14 cellular contexts compared by ENCODE assay signal in genomic region chr16:47045023-47045422, GRCh38.
A peak's percentile ranks its signal among the peaks of the same experiment; 100 is the strongest.
DNase-seq lines count a peak whose midpoint lies in the region; ATAC-seq, FAIRE-seq and TF ChIP-seq lines count a peak whose summit lies in the region.
"Had no signal": no experiment of that assay in that cellular context is flagged by ENCODE, and none has a peak within 500 bp of the region (broad histone marks: within the 10 kb centered on the region; RNA-seq: fewer than 3 reads in every experiment).

No MANE protein-coding gene starts in this region.

- H2AK5ac ChIP-seq in trophoblast cell (ENCODE audit: low read length), result no peak overlapping the region

- H2AFZ ChIP-seq in GM12878 (ENCODE audit: control insufficient read depth, low read depth, low read length) (peak overlapping the region; percentile 5; the same call in 1 of the 2 replicates), trophoblast cell (ENCODE audit: insufficient read depth, low read length, poor library complexity) (no peak overlapping the region)

- in situ Hi-C loops in KBM-7 (cut with MboI; ENCODE audit: low pct_unique_long_range_greater_than_20kb, low sequenced_read_pairs), result no loop called here
- in situ Hi-C loops in GM12878 (cut with MboI), result no loop called here

- TF ChIP-seq EP300 in GM12878 (IDR thresholded peaks at IDR 0.05; ENCODE audit: borderline replicate concordance in 1 of 2, control insufficient read depth in 1 of 2, low read depth in 2 of 2, low read length in 2 of 2), result no peak

- H3K9ac ChIP-seq in BLaER1 treated with 17β-estradiol and CSF1 and Interleukin-3, amounts not matched to agents 10 nM and 100 nM, result no peak overlapping the region
- H3K9ac ChIP-seq in GM12878 (ENCODE audit: control insufficient read depth, insufficient read depth, low read length), result no peak overlapping the region
- no peak overlapping the region for H3K9ac ChIP-seq in trophoblast cell (ENCODE audit: low read length)

- DNase-seq in KBM-7 (peak; percentile 68), GM12878 (ENCODE audit: low read depth, low spot score) (no peak), left kidney (ENCODE audit: low read depth, low spot score) (peak; percentile 73), T-helper 1 cell (no peak), trophoblast cell (no peak), mesothelial cell of epicardium (ENCODE audit: low spot score in 2 of 2, unreplicated experiment in 2 of 2) (no peak)
- DNase-seq in activated naive CD4-positive, alpha-beta T cell treated with anti-CD3 and anti-CD28 coated beads, Interleukin-2, amount 50 U/mL, for 72 hours (ENCODE audit: low spot score in 2 of 2), result no peak
- DNase-seq: CD4-positive, alpha-beta T cell; H9; stimulated activated naive CD4-positive, alpha-beta T cell had no signal

- no peak overlapping the region for H3K27ac ChIP-seq in BLaER1 treated with 17β-estradiol and CSF1 and Interleukin-3, amounts not matched to agents 10 nM and 100 nM
- H3K27ac ChIP-seq in GM12878 (ENCODE audit: control insufficient read depth, insufficient read depth) (no peak overlapping the region), trophoblast cell (ENCODE audit: low read depth, low read length) (no peak overlapping the region)
- H3K27ac ChIP-seq: esophagus muscularis mucosa had no signal

- BruUV-seq in GM12878 (replicated peaks; lab: Mats Ljungman, UMichigan), result no TSS peak

- no peak for FAIRE-seq in GM12878 (lab: Jason Lieb, UNC)
- FAIRE-seq: islet of Langerhans had no signal

- CTCF ChIA-PET in GM12878 (lab: Yijun Ruan, JAX), result interaction anchor here (1.0 to 9.6 kb wide), 2 partner anchors 64 to 98 kb away, joined by 3 to 162 read pairs; partner anchors contain the start of gene NETO2

- WGBS in GM12878 (ENCODE audit: insufficient coverage, insufficient replicate concordance, low lambda C conversion rate, missing lambda C conversion rate), result 58% methylated on average over 8 of the region's 8 CpGs
- no CpG with 5 or more reads among the region's 8 CpGs for WGBS in trophoblast cell (ENCODE audit: extremely low coverage, insufficient coverage, insufficient read length)

- RAD21 ChIA-PET in GM12878 (lab: Charles Lee; ENCODE audit: unreplicated experiment), result interaction anchor here (2.1 kb wide), 1 partner anchor 97 kb away, joined by 11 read pairs; no protein-coding TSS in a partner anchor

- H3K4me3 Mint-ChIP-seq in mesothelial cell of epicardium, result no peak overlapping the region
- H3K4me3 Mint-ChIP-seq: CD4-positive, alpha-beta T cell; H9; neural crest cell had no signal

- TF ChIP-seq RAD21 in GM12878 (IDR thresholded peaks at IDR 0.05; ENCODE audit: insufficient read depth, low read depth, low read length), result no peak

- no peak overlapping the region for H3K18ac ChIP-seq in trophoblast cell (ENCODE audit: low read length)

- no peaks in the 10 kb centered on the region for H3K36me3 Mint-ChIP-seq in activated naive CD4-positive, alpha-beta T cell treated with anti-CD3 and anti-CD28 coated beads, Interleukin-2, amount 50 U/mL, for 72 hours
- no peaks in the 10 kb centered on the region for H3K36me3 Mint-ChIP-seq in mesothelial cell of epicardium

- SMC1A ChIA-PET in GM12878 (lab: Charles Lee; ENCODE audit: uncharacterized antibody, unreplicated experiment), result interaction anchor here (1.9 kb wide), 2 partner anchors 30 to 92 kb away, joined by 4 to 6 read pairs; no protein-coding TSS in a partner anchor

- H3K27ac Mint-ChIP-seq in activated naive CD4-positive, alpha-beta T cell treated with anti-CD3 and anti-CD28 coated beads, Interleukin-2, amount 50 U/mL, for 72 hours, result no peak overlapping the region
- H3K27ac Mint-ChIP-seq in mesothelial cell of epicardium, result no peak overlapping the region
- H3K27ac Mint-ChIP-seq: CD4-positive, alpha-beta T cell; H9 had no signal

- no peak for TF ChIP-seq POLR2A in GM12878 (IDR thresholded peaks at IDR 0.05; ENCODE audit: low read depth, low read length)

- H3K27me3 ChIP-seq in BLaER1 treated with 17β-estradiol and CSF1 and Interleukin-3, amounts not matched to agents 10 nM and 100 nM, result no peaks in the 10 kb centered on the region
- no peaks in the 10 kb centered on the region for H3K27me3 ChIP-seq in GM12878 (replicated peaks in 1 of 2; ENCODE audit: control insufficient read depth in 2 of 2, insufficient read depth in 2 of 2, low read length in 1 of 2)
- H3K27me3 ChIP-seq in trophoblast cell (ENCODE audit: insufficient read depth, low read length), result no peaks in the 10 kb centered on the region

- peaks cover 1% of the 10 kb centered on the region for H3K4me1 Mint-ChIP-seq in mesothelial cell of epicardium

- no peak overlapping the region for H2BK120ac ChIP-seq in trophoblast cell (ENCODE audit: insufficient read depth, low read length, poor library complexity)

- no peaks in the 10 kb centered on the region for H3K36me3 ChIP-seq in BLaER1 treated with 17β-estradiol and CSF1 and Interleukin-3, amounts not matched to agents 10 nM and 100 nM
- no peaks in the 10 kb centered on the region for H3K36me3 ChIP-seq in GM12878 (ENCODE audit: control insufficient read depth in 2 of 2, insufficient read depth in 2 of 2, low read length in 1 of 2)
- H3K36me3 ChIP-seq in trophoblast cell (ENCODE audit: control insufficient read depth in 1 of 2, insufficient read depth in 2 of 2, low read length in 2 of 2), result no peaks in the 10 kb centered on the region
- H3K36me3 ChIP-seq: esophagus muscularis mucosa had no signal

- intact Hi-C loops in GM12878 (cut with micrococcal nuclease; ENCODE audit: unreplicated experiment), result no loop called here

- H4K8ac ChIP-seq in trophoblast cell (ENCODE audit: low read depth, low read length), result no peak overlapping the region

- no peak overlapping the region for H4K12ac ChIP-seq in trophoblast cell (ENCODE audit: low read depth, low read length)

- peaks cover 1% of the 10 kb centered on the region for H3K27me3 Mint-ChIP-seq in mesothelial cell of epicardium (ENCODE audit: low read depth)
- H3K27me3 Mint-ChIP-seq: CD4-positive, alpha-beta T cell had no signal

- H3K79me2 ChIP-seq in GM12878 (ENCODE audit: control insufficient read depth, insufficient read depth, low read length) (no peaks in the 10 kb centered on the region), trophoblast cell (ENCODE audit: control insufficient read depth, insufficient read depth, low read length, poor library complexity) (no peaks in the 10 kb centered on the region)

- no peaks in the 10 kb centered on the region for H3K9me3 Mint-ChIP-seq in activated naive CD4-positive, alpha-beta T cell treated with anti-CD3 and anti-CD28 coated beads, Interleukin-2, amount 50 U/mL, for 72 hours
- no peaks in the 10 kb centered on the region for H3K9me3 Mint-ChIP-seq in mesothelial cell of epicardium
- H3K9me3 Mint-ChIP-seq: CD4-positive, alpha-beta T cell; H9; neural crest cell had no signal

- peak overlapping the region; percentile 13 to 53 (median 43); a peak in 19 of 22 replicates for H3K4me2 ChIP-seq in BLaER1 treated with 17β-estradiol and CSF1 and Interleukin-3, amounts not matched to agents 10 nM and 100 nM
- H3K4me2 ChIP-seq in GM12878 (ENCODE audit: control insufficient read depth, insufficient read depth), result no peak overlapping the region
- no peak overlapping the region for H3K4me2 ChIP-seq in trophoblast cell (ENCODE audit: low read length)

- no peak overlapping the region for H3K14ac ChIP-seq in trophoblast cell (ENCODE audit: low read length)

- H3K4ac ChIP-seq in trophoblast cell (ENCODE audit: low read depth, low read length), result no peak overlapping the region

- no peaks in the 10 kb centered on the region for H3K79me1 ChIP-seq in trophoblast cell (ENCODE audit: low read length)

- no peak overlapping the region for H4K91ac ChIP-seq in trophoblast cell (ENCODE audit: low read depth, low read length)

- no peak overlapping the region for H3K4me3 ChIP-seq in BLaER1 treated with 17β-estradiol and CSF1 and Interleukin-3, amounts not matched to agents 10 nM and 100 nM
- no peak overlapping the region for H3K4me3 ChIP-seq in GM12878
- H3K4me3 ChIP-seq in trophoblast cell (ENCODE audit: low read depth, low read length), result no peak overlapping the region
- H3K4me3 ChIP-seq: esophagus muscularis mucosa had no signal

- peaks cover 12 to 38% (median 27%) of the 10 kb centered on the region in 10 experiments; a peak in 19 of 20 replicates for H3K4me1 ChIP-seq in BLaER1 treated with 17β-estradiol and CSF1 and Interleukin-3, amounts not matched to agents 10 nM and 100 nM
- H3K4me1 ChIP-seq in GM12878 (ENCODE audit: control insufficient read depth, insufficient read depth, low read length), result peaks cover 22% of the 10 kb centered on the region
- no peaks in the 10 kb centered on the region for H3K4me1 ChIP-seq in trophoblast cell (ENCODE audit: control insufficient read depth in 1 of 2, insufficient read depth in 2 of 2, low read length in 2 of 2)
- H3K4me1 ChIP-seq: esophagus muscularis mucosa had no signal

- H3K9me3 ChIP-seq in BLaER1 treated with 17β-estradiol and CSF1 and Interleukin-3, amounts not matched to agents 10 nM and 100 nM (replicated peaks in 1 of 11), result no peaks in the 10 kb centered on the region
- no peaks in the 10 kb centered on the region for H3K9me3 ChIP-seq in GM12878 (replicated peaks; ENCODE audit: control insufficient read depth, insufficient read depth, low read length)
- H3K9me3 ChIP-seq in trophoblast cell (ENCODE audit: insufficient read depth, low read depth, low read length), result peaks cover 2% of the 10 kb centered on the region
- H3K9me3 ChIP-seq: esophagus muscularis mucosa had no signal

- no peak overlapping the region for H3K23ac ChIP-seq in trophoblast cell (ENCODE audit: low read length)

- H2BK12ac ChIP-seq in trophoblast cell (ENCODE audit: low read length), result no peak overlapping the region

- no peak for TF ChIP-seq CTCF in GM12878 (IDR thresholded peaks at IDR 0.05 in 2 of 3, conservative IDR thresholded peaks at IDR 0.05 in 1 of 3; ENCODE audit: control insufficient read depth in 2 of 3, extremely low read depth in 1 of 3, insufficient read depth in 1 of 3, low read depth in 3 of 3, low read length in 3 of 3)
- no peak for TF ChIP-seq CTCF in mesothelial cell of epicardium (IDR thresholded peaks at IDR 0.05; ENCODE audit: unreplicated experiment)

- no peak overlapping the region for H2BK5ac ChIP-seq in trophoblast cell (ENCODE audit: low read depth, low read length, poor library complexity)

- H4K20me1 ChIP-seq in BLaER1 treated with 17β-estradiol and CSF1 and Interleukin-3, amounts not matched to agents 10 nM and 100 nM, result no peaks in the 10 kb centered on the region
- no peaks in the 10 kb centered on the region for H4K20me1 ChIP-seq in GM12878 (ENCODE audit: control insufficient read depth, insufficient read depth)

- ATAC-seq in GM12878, result no peak
- no peak for ATAC-seq in activated naive CD4-positive, alpha-beta T cell treated with anti-CD3 and anti-CD28 coated beads, Interleukin-2, amount 50 U/mL, for 72 hours

- POLR2A ChIA-PET in GM12878 (lab: Charles Lee), result interaction anchor here (0.6 kb wide), 1 partner anchor 70 kb away, joined by 3 read pairs; no protein-coding TSS in a partner anchor

TF ChIP-seq in GM12878, 131 proteins besides CTCF, POLR2A, EP300 and RAD21:
- no peak for TF ChIP-seq GABPA (IDR thresholded peaks at IDR 0.05; ENCODE audit: low read depth)
- no peak for TF ChIP-seq ZNF207 (IDR thresholded peaks at IDR 0.05; ENCODE audit: borderline replicate concordance)

Comparison
In these comparisons a context has a peak if more than half of its experiments do, and no peak if none do; other contexts are left out.
1. H3K4me2 ChIP-seq: peak in BLaER1 treated with 17β-estradiol and CSF1 and Interleukin-3, amounts not matched to agents 10 nM and 100 nM (11 of 11); none in GM12878 (single experiment) and trophoblast cell (single experiment).
2. DNase-seq: peak in KBM-7 (single experiment) and left kidney (single experiment); none in GM12878 (single experiment), T-helper 1 cell (0 of 5), activated naive CD4-positive, alpha-beta T cell treated with anti-CD3 and anti-CD28 coated beads, Interleukin-2, amount 50 U/mL, for 72 hours (0 of 2), trophoblast cell (0 of 2) and mesothelial cell of epicardium (0 of 2).